In genomic region chr10:110774069-110775021, GRCh38 we compare ENCODE assay signal across 1 cellular context.
TF ChIP-seq lines count a peak whose summit lies in the region.

No MANE protein-coding gene starts in this region.

TF ChIP-seq in K562, 482 proteins besides CTCF, POLR2A, EP300 and RAD21 (continued from another document and continues in another):
- TF ChIP-seq PKNOX1 (IDR thresholded peaks at IDR 0.05) (peak; percentile 74), ARNT (IDR thresholded peaks at IDR 0.05) (0 out of 4 replicates have a peak, but pooled peaks of 1 of the 2 experiments have one; percentile 37), ZSCAN32 (CRISPR knock-in tag; IDR thresholded peaks at IDR 0.05) (no peak), BRD9 (IDR thresholded peaks at IDR 0.05; ENCODE audit: low read depth, partially characterized antibody) (peak; percentile 0), LEF1 (IDR thresholded peaks at IDR 0.05) (0 out of 2 replicates have a peak, but pooled peaks have one; percentile 22), CHAMP1 (IDR thresholded peaks at IDR 0.05) (no peak), LCOR (CRISPR knock-in tag; IDR thresholded peaks at IDR 0.05) (peak; percentile 61; the same call in 1 of the 2 replicates), XRCC4 (IDR thresholded peaks at IDR 0.05; ENCODE audit: extremely low read depth, insufficient read depth, insufficient read length) (no peak), HDAC1 (IDR thresholded peaks at IDR 0.05) (peak in 1 of 2 experiments; percentile 48; a peak in 1 of 4 replicates), ID3 (CRISPR knock-in tag; IDR thresholded peaks at IDR 0.05) (no peak), ID3 (tag; IDR thresholded peaks at IDR 0.05) (peak; percentile 44; the same call in 1 of the 2 replicates), NR2C2 (CRISPR knock-in tag; IDR thresholded peaks at IDR 0.05) (no peak), NR2C2 (tag; IDR thresholded peaks at IDR 0.05) (peak; percentile 79), KLF16 (IDR thresholded peaks at IDR 0.05) (peak; percentile 66; the same call in 1 of the 2 replicates), NFE2 (IDR thresholded peaks at IDR 0.05; ENCODE audit: low read depth) (0 out of 2 replicates have a peak, but pooled peaks have one; percentile 24), TEAD1 (CRISPR knock-in tag; IDR thresholded peaks at IDR 0.05) (peak in 1 of 2 experiments; percentile 91; a peak in 1 of 4 replicates), STAT5A (IDR thresholded peaks at IDR 0.05; ENCODE audit: borderline replicate concordance, low read length) (peak; percentile 83), EP400 (IDR thresholded peaks at IDR 0.05) (no peak), PBX2 (CRISPR knock-in tag; IDR thresholded peaks at IDR 0.05; ENCODE audit: low read depth) (no peak), PBX2 (tag; conservative IDR thresholded peaks at IDR 0.05; ENCODE audit: low read depth) (peak; percentile 65), BCLAF1 (IDR thresholded peaks at IDR 0.05; ENCODE audit: borderline replicate concordance in 1 of 2, control insufficient read depth in 1 of 2, low read depth in 2 of 2, low read length in 1 of 2) (peak in 1 of 2 experiments; percentile 80; a peak in 1 of 4 replicates), YY1 (IDR thresholded peaks at IDR 0.05; ENCODE audit: borderline replicate concordance in 1 of 3, control insufficient read depth in 1 of 3, extremely low read depth in 1 of 3, insufficient read depth in 3 of 3, insufficient read length in 1 of 3, insufficient replicate concordance in 2 of 3, low read depth in 1 of 3, low read length in 2 of 3) (no peak), HDAC2 (IDR thresholded peaks at IDR 0.05) (0 out of 2 replicates have a peak, but pooled peaks have one; percentile 13), JUND (IDR thresholded peaks at IDR 0.05; ENCODE audit: borderline replicate concordance, low read depth, low read length) (peak; percentile 84), JUND (tag; IDR thresholded peaks at IDR 0.05; ENCODE audit: borderline replicate concordance, low read depth, low read length) (peak; percentile 86; the same call in 2 of the 3 replicates), DACH1 (IDR thresholded peaks at IDR 0.05; ENCODE audit: partially characterized antibody) (peak; percentile 64), ELF4 (CRISPR knock-in tag; IDR thresholded peaks at IDR 0.05) (peak; percentile 56; the same call in 1 of the 2 replicates), TAL1 (IDR thresholded peaks at IDR 0.05) (peak; percentile 87), SMARCA5 (IDR thresholded peaks at IDR 0.05) (no peak; the same call in 1 of the 2 replicates), HIVEP1 (CRISPR knock-in tag; IDR thresholded peaks at IDR 0.05) (no peak), XRCC3 (IDR thresholded peaks at IDR 0.05) (no peak), REST (CRISPR knock-in tag; IDR thresholded peaks at IDR 0.05; ENCODE audit: low read depth) (no peak), NCOR1 (IDR thresholded peaks at IDR 0.05) (peak; percentile 86), SP1 (CRISPR knock-in tag; IDR thresholded peaks at IDR 0.05) (peak; percentile 58; the same call in 1 of the 2 replicates), GATA2 (CRISPR knock-in tag; IDR thresholded peaks at IDR 0.05) (peak; percentile 64; the same call in 1 of the 2 replicates), ZNF12 (CRISPR knock-in tag; IDR thresholded peaks at IDR 0.05) (no peak), SMAD4 (CRISPR knock-in tag; conservative IDR thresholded peaks at IDR 0.05) (0 out of 2 replicates have a peak, but pooled peaks have one; percentile 20), CXXC5 (CRISPR knock-in tag; IDR thresholded peaks at IDR 0.05) (0 out of 2 replicates have a peak, but pooled peaks have one; percentile 16), SMARCE1 (IDR thresholded peaks at IDR 0.05) (peak; percentile 77), CAMTA2 (CRISPR knock-in tag; conservative IDR thresholded peaks at IDR 0.05) (no peak), TAF15 (IDR thresholded peaks at IDR 0.05; ENCODE audit: low read depth, low read length) (no peak), CUX1 (CRISPR knock-in tag; IDR thresholded peaks at IDR 0.05) (peak; percentile 74; the same call in 1 of the 2 replicates), ZNF644 (tag; IDR thresholded peaks at IDR 0.05; ENCODE audit: low read depth) (0 out of 2 replicates have a peak, but pooled peaks have one; percentile 4), MAZ (CRISPR knock-in tag; conservative IDR thresholded peaks at IDR 0.05 in 1 of 2, IDR thresholded peaks at IDR 0.05 in 1 of 2) (0 out of 4 replicates have a peak, but pooled peaks of 1 of the 2 experiments have one; percentile 4), CBFA2T2 (conservative IDR thresholded peaks at IDR 0.05) (peak; percentile 90), TCF3 (CRISPR knock-in tag; IDR thresholded peaks at IDR 0.05) (peak; percentile 96), NR4A1 (CRISPR knock-in tag; IDR thresholded peaks at IDR 0.05) (no peak), NR4A1 (tag; IDR thresholded peaks at IDR 0.05) (0 out of 2 replicates have a peak, but pooled peaks have one; percentile 28), MEIS2 (IDR thresholded peaks at IDR 0.05; ENCODE audit: partially characterized antibody) (peak; percentile 88)
